8 cellular contexts compared by ENCODE assay signal in genomic region chr5:88140863-88141694, GRCh38.
DNase-seq lines count a peak whose midpoint lies in the region; ATAC-seq and TF ChIP-seq lines count a peak whose summit lies in the region.

No MANE protein-coding gene starts in this region.

- no peaks in the 10 kb centered on the region for H3K36me3 ChIP-seq in liver (ENCODE audit: control insufficient read depth in 4 of 4, insufficient read depth in 3 of 4, low read depth in 1 of 4, low read length in 3 of 4)

- H3K4me1 ChIP-seq in liver (ENCODE audit: control insufficient read depth in 4 of 4, insufficient read depth in 4 of 4, low read length in 3 of 4) = peaks cover 3 to 40% (median 30%) of the 10 kb centered on the region in 4 donors

- H3K9ac ChIP-seq in liver (ENCODE audit: low read depth in 1 of 2, low read length in 2 of 2) = peak overlapping the region; percentile 30 to 83

- peak; percentile 78 for TF ChIP-seq CTCF in C4-2B (conservative IDR thresholded peaks at IDR 0.05)
- peak; percentile 90 for TF ChIP-seq CTCF in liver (IDR thresholded peaks at IDR 0.05; ENCODE audit: low read depth, low read length, missing input control)

- H3K27me3 ChIP-seq in liver (ENCODE audit: control insufficient read depth in 4 of 4, insufficient read depth in 4 of 4, low read length in 3 of 4) = no peaks in the 10 kb centered on the region

- under 1% methylated on average over 45 of the region's 45 CpGs for WGBS in liver

- H3K9me3 ChIP-seq in liver (ENCODE audit: control insufficient read depth in 4 of 4, low read length in 3 of 4) = no peaks in the 10 kb centered on the region

- H3K27ac ChIP-seq in C4-2B (peak overlapping the region; percentile 14; the same call in 1 of the 2 replicates), liver (ENCODE audit: low read depth in 1 of 2, low read length in 2 of 2) (peak overlapping the region in 1 of 2 donors; percentile 49)

- H3K4me3 ChIP-seq in liver (ENCODE audit: low read depth in 1 of 3, low read length in 3 of 3) = peak overlapping the region; percentile 52 to 94 (median 55)

- TF ChIP-seq RAD21 in liver (IDR thresholded peaks at IDR 0.05) = peak; percentile 45 to 63

- DNase-seq in NCI-H526 (lab: John Stamatoyannopoulos, UW) = peak; percentile 92 to 96
- DNase-seq in activated CD4-positive, alpha-beta T cell treated with anti-CD3 and anti-CD28 coated beads, Interleukin-2, amount 50 U/mL, for 1 hour = peak; percentile 68
- DNase-seq in dermis microvascular lymphatic vessel endothelial cell (ENCODE audit: low read depth in 2 of 2) = peak; percentile 81 to 96
- peak; percentile 53 for DNase-seq in stimulated activated CD4-positive, alpha-beta T cell treated with anti-CD3 and anti-CD28 coated beads, Interleukin-2, amount 100 ng/mL, for 4 hours (ENCODE audit: low read depth)

- ATAC-seq in GM19397 (IDR thresholded peaks at IDR 0.05; ENCODE audit: unreplicated experiment) (peak; percentile 93), HG03521 (IDR thresholded peaks at IDR 0.05; ENCODE audit: unreplicated experiment) (peak; percentile 90)

TF ChIP-seq in liver, 16 proteins besides CTCF, POLR2A, EP300 and RAD21:
- no peak for TF ChIP-seq JUND (IDR thresholded peaks at IDR 0.05)
- peak; percentile 49 for TF ChIP-seq YY1 (IDR thresholded peaks at IDR 0.05)
- no peak for TF ChIP-seq TAF1 (conservative IDR thresholded peaks at IDR 0.05)
- TF ChIP-seq SP1 (IDR thresholded peaks at IDR 0.05) = peak; percentile 74
- TF ChIP-seq NR2F2 (IDR thresholded peaks at IDR 0.05) = no peak
- no peak for TF ChIP-seq FOXA2 (IDR thresholded peaks at IDR 0.05)
- no peak for TF ChIP-seq HNF4G (IDR thresholded peaks at IDR 0.05)
- TF ChIP-seq MAX (IDR thresholded peaks at IDR 0.05) = no peak
- TF ChIP-seq REST (IDR thresholded peaks at IDR 0.05) = peak; percentile 45
- peak in 1 of 2 donors; percentile 21 for TF ChIP-seq HNF4A (conservative IDR thresholded peaks at IDR 0.05)
- peak; percentile 66 to 85 for TF ChIP-seq EGR1 (IDR thresholded peaks at IDR 0.05; ENCODE audit: low read depth in 2 of 2)
- peak in 1 of 2 donors; percentile 36 for TF ChIP-seq RXRA (IDR thresholded peaks at IDR 0.05)
- TF ChIP-seq GABPA (IDR thresholded peaks at IDR 0.05 in 1 of 2, conservative IDR thresholded peaks at IDR 0.05 in 1 of 2) = peak; percentile 34 to 70
- no peak for TF ChIP-seq ATF3 (IDR thresholded peaks at IDR 0.05)
